In genomic region chr3:55013145-55013544, GRCh38 we compare ENCODE assay signal across 14 cellular contexts.
DNase-seq lines count a peak whose midpoint lies in the region; ATAC-seq and TF ChIP-seq lines count a peak whose summit lies in the region.
"Had no signal": no experiment of that assay in that cellular context is flagged by ENCODE, and none has a peak within 500 bp of the region (broad histone marks: within the 10 kb centered on the region; RNA-seq: fewer than 3 reads in every experiment).

No MANE protein-coding gene starts in this region.

- H3K9me3 ChIP-seq in body of pancreas, result no peaks in the 10 kb centered on the region

- H3K27ac ChIP-seq in foreskin keratinocyte (no peak overlapping the region), body of pancreas (no peak overlapping the region)

- WGBS in body of pancreas, 2 donors, result 34 to 35% methylated on average over 4 of the region's 4 CpGs

- H3K36me3 ChIP-seq in body of pancreas (replicated peaks in 1 of 2; ENCODE audit: insufficient read depth in 1 of 2, low read depth in 2 of 2), result no peaks in the 10 kb centered on the region

- intact Hi-C loops in body of pancreas (cut with DNase I), result no loop called here

- ATAC-seq in foreskin keratinocyte (peak; percentile 35), body of pancreas (no peak)
- ATAC-seq: activated T-cell treated with anti-CD3 and anti-CD28 coated beads, Interleukin-2, amount 50 U/mL, for 72 hours; stimulated activated naive CD8-positive, alpha-beta T cell treated with anti-CD3 and anti-CD28 coated beads, Interleukin-15, amount 100 ng/mL, for 72 hours; WTC11 had no signal

- H3K4me1 ChIP-seq in foreskin keratinocyte, result no peaks in the 10 kb centered on the region
- no peaks in the 10 kb centered on the region for H3K4me1 ChIP-seq in body of pancreas

- H3K4me3 ChIP-seq in body of pancreas, result no peak overlapping the region

- in situ Hi-C loops in SK-MEL-5 (cut with HindIII; ENCODE audit: low pct_unique_long_range_greater_than_20kb, low sequenced_read_pairs), result no loop called here

- TF ChIP-seq CTCF in foreskin keratinocyte (conservative IDR thresholded peaks at IDR 0.05) (peak; percentile 33), body of pancreas (IDR thresholded peaks at IDR 0.05) (peak in 3 of 7 experiments; percentile 6 to 12 (median 8))

- TF ChIP-seq POLR2A in body of pancreas (IDR thresholded peaks at IDR 0.05), result no peak

- H3K27me3 ChIP-seq in foreskin keratinocyte (no peaks in the 10 kb centered on the region), body of pancreas (no peaks in the 10 kb centered on the region)

- DNase-seq in NCI-H82 (lab: John Stamatoyannopoulos, UW) (peak; percentile 14), NCI-H82 treated with DMSO at 0.1 percent for 48 hours (lab: John Stamatoyannopoulos, UW; ENCODE audit: unreplicated experiment) (no peak), SK-MEL-5 (ENCODE audit: low read depth, low spot score) (peak; percentile 45), foreskin keratinocyte (no peak), stromal cell of bone marrow (ENCODE audit: low read depth) (peak; percentile 11), SIG-M5 (lab: John Stamatoyannopoulos, UW) (no peak), body of pancreas (no peak)
- DNase-seq in stimulated activated CD4-positive, alpha-beta T cell treated with anti-CD3 and anti-CD28 coated beads, Interleukin-12 subunit alpha, Interleukin-12 subunit beta, amount 100 ng/mL, for 4 hours, result no peak
- DNase-seq: activated T-cell treated with anti-CD3 and anti-CD28 coated beads, Interleukin-2, amount 50 U/mL, for 72 hours; erythroblast; NCI-H1436 treated with DMSO at 0.1 percent for 48 hours; OCI-M1; stimulated activated naive CD8-positive, alpha-beta T cell treated with anti-CD3 and anti-CD28 coated beads, Interleukin-15, amount 100 ng/mL, for 72 hours had no signal

Comparison
In these comparisons a context has a peak if more than half of its experiments do, and no peak if none do; other contexts are left out.
1. DNase-seq: peak in NCI-H82 (single experiment), SK-MEL-5 (single experiment) and stromal cell of bone marrow (single experiment); none in NCI-H82 treated with DMSO at 0.1 percent for 48 hours (single experiment), foreskin keratinocyte (0 of 2), stimulated activated CD4-positive, alpha-beta T cell treated with anti-CD3 and anti-CD28 coated beads, Interleukin-12 subunit alpha, Interleukin-12 subunit beta, amount 100 ng/mL, for 4 hours (single experiment), SIG-M5 (single experiment) and body of pancreas (0 of 4).